Comparison of ENCODE assay signal across 23 cellular contexts in genomic region chr5:145708169-145708568, GRCh38.
"Had no signal": no experiment of that assay in that cellular context is flagged by ENCODE, and none has a peak within 500 bp of the region (broad histone marks: within the 10 kb centered on the region; RNA-seq: fewer than 3 reads in every experiment).

No MANE protein-coding gene starts in this region.

- H3K4me3 ChIP-seq: colonic mucosa, esophagus squamous epithelium, heart left ventricle, hepatocyte, left lung, lower lobe of right lung, mucosa of descending colon had no signal

- H3K27ac ChIP-seq: colonic mucosa, epithelial cell of prostate, esophagus squamous epithelium, heart left ventricle, hepatocyte, left lung, lower lobe of right lung had no signal

- H3K27me3 ChIP-seq: colonic mucosa, esophagus squamous epithelium, heart left ventricle, hepatocyte, left lung had no signal

- H3K36me3 ChIP-seq: colonic mucosa, esophagus squamous epithelium, heart left ventricle, left lung, lower lobe of right lung had no signal

- H3K9me3 ChIP-seq: colonic mucosa, esophagus squamous epithelium, heart left ventricle, left lung, lower lobe of right lung, mucosa of descending colon had no signal

- FAIRE-seq: endometrium had no signal

- ATAC-seq: esophagus mucosa; heart left ventricle; left cardiac atrium; left lung; left ventricle myocardium superior; lower lobe of right lung; mucosa of descending colon; naive thymus-derived CD8-positive, alpha-beta T cell had no signal

- H3K4me1 ChIP-seq: colonic mucosa, esophagus squamous epithelium, heart left ventricle, left lung, lower lobe of right lung had no signal

- DNase-seq: colonic mucosa; cortex of kidney; effector CD8-positive, alpha-beta T cell; erythroblast; esophagus squamous epithelium; foreskin fibroblast; foreskin melanocyte; heart left ventricle; hypothalamus; immature natural killer cell; islet precursor cell; left cardiac atrium; left lung; left ventricle myocardium superior; lower lobe of right lung; mesenchymal stem cell; mucosa of descending colon; naive B cell; naive thymus-derived CD8-positive, alpha-beta T cell had no signal
